Comparison of ENCODE assay signal across 1 cellular context in genomic region chr2:65257866-65258265, GRCh38.
A peak's percentile ranks its signal among the peaks of the same experiment; 100 is the strongest.
TF ChIP-seq lines count a peak whose summit lies in the region.

No MANE protein-coding gene starts in this region.

TF ChIP-seq in SK-N-SH, 30 proteins besides CTCF, POLR2A, EP300 and RAD21:
- TF ChIP-seq TCF12 (IDR thresholded peaks at IDR 0.05) = peak; percentile 21; the same call in 1 of the 2 replicates
